11 cellular contexts compared by ENCODE assay signal in genomic region chr3:138442433-138442832, GRCh38. TPM values are rescaled to one million over a fixed set of nuclear protein-coding genes. Genes with fewer than 3 reads are reported as not detected.
DNase-seq lines count a peak whose midpoint lies in the region; ATAC-seq and TF ChIP-seq lines count a peak whose summit lies in the region.
"Had no signal": no experiment of that assay in that cellular context is flagged by ENCODE, and none has a peak within 500 bp of the region (broad histone marks: within the 10 kb centered on the region; RNA-seq: fewer than 3 reads in every experiment).

No MANE protein-coding gene starts in this region.

- intact Hi-C loops in CD4-positive, alpha-beta T cell (cut with DNase I, micrococcal nuclease), result no loop called here

- H3K4me1 Mint-ChIP-seq in CD4-positive, alpha-beta T cell (ENCODE audit: low read depth), result no peaks in the 10 kb centered on the region

- ATAC-seq in CD4-positive, alpha-beta T cell (ENCODE audit: poor library complexity), result no peak
- ATAC-seq in HG02884 (IDR thresholded peaks at IDR 0.05; ENCODE audit: unreplicated experiment), result no peak

- no peak overlapping the region for H3K4me3 Mint-ChIP-seq in CD4-positive, alpha-beta T cell

- H3K27ac Mint-ChIP-seq in CD4-positive, alpha-beta T cell, result no peak overlapping the region

- H3K9me3 ChIP-seq in CD4-positive, alpha-beta T cell (ENCODE audit: control insufficient read depth, low read length), result no peaks in the 10 kb centered on the region

- H3K36me3 ChIP-seq in brain microvascular endothelial cell (replicated peaks), result no peaks in the 10 kb centered on the region

- no peak overlapping the region for H3K4me3 ChIP-seq in brain microvascular endothelial cell (ENCODE audit: low read depth, low read length)
- H3K4me3 ChIP-seq: skin epidermis had no signal

- H3K27me3 ChIP-seq in brain microvascular endothelial cell (replicated peaks), result no peaks in the 10 kb centered on the region
- no peaks in the 10 kb centered on the region for H3K27me3 ChIP-seq in CD4-positive, alpha-beta T cell (ENCODE audit: control insufficient read depth, insufficient read depth, low read length)

- POLR2A ChIA-PET in CD4-positive, alpha-beta T cell (lab: Charles Lee), result no interaction called here

- H3K9me3 Mint-ChIP-seq in CD4-positive, alpha-beta T cell, result no peaks in the 10 kb centered on the region

- no peaks in the 10 kb centered on the region for H3K36me3 Mint-ChIP-seq in CD4-positive, alpha-beta T cell (ENCODE audit: low read depth)

- in situ Hi-C loops in brain microvascular endothelial cell (cut with HindIII; ENCODE audit: low pct_ligation_motif_present, low sequenced_read_pairs), result no loop called here

- DNase-seq in Daoy (ENCODE audit: low read depth) (peak; percentile 84), M059J (ENCODE audit: low read depth) (peak; percentile 90), brain microvascular endothelial cell (peak; percentile 84), mucosa of gallbladder (ENCODE audit: low spot score) (peak; percentile 34), NCI-H146 treated with DMSO at 0.1 percent for 48 hours (lab: John Stamatoyannopoulos, UW; ENCODE audit: unreplicated experiment) (no peak), NCI-H187 treated with DMSO at 0.1 percent for 48 hours (lab: John Stamatoyannopoulos, UW) (no peak)
- DNase-seq in CD4-positive, alpha-beta T cell, result no peak
- DNase-seq: amygdala, mammary epithelial cell had no signal

- no peak overlapping the region for H3K27ac ChIP-seq in brain microvascular endothelial cell
- H3K27ac ChIP-seq in CD4-positive, alpha-beta T cell (ENCODE audit: low read depth, low read length), result no peak overlapping the region
- H3K27ac ChIP-seq: skin epidermis had no signal

- CTCF ChIA-PET in CD4-positive, alpha-beta T cell (lab: Charles Lee), result no interaction called here

- H3K27me3 Mint-ChIP-seq in CD4-positive, alpha-beta T cell, result peaks cover 23% of the 10 kb centered on the region

- TF ChIP-seq CTCF in brain microvascular endothelial cell (IDR thresholded peaks at IDR 0.05; ENCODE audit: low read depth, low read length, missing control alignments), result no peak
- TF ChIP-seq CTCF in CD4-positive, alpha-beta T cell (IDR thresholded peaks at IDR 0.05), result no peak

RNA-seq across cellular contexts. Expression of gene ESYT3, which starts 8.0 kb away (rescaled TPM):
- 0.34 and 0.68 TPM in 2 replicates for total RNA-seq in Daoy (2014; rRNA removed; shearing (Covaris generic))
- total RNA-seq in M059J (2014; rRNA removed; shearing (Covaris generic)), result 0.15 and 0.52 TPM in 2 replicates
- 5.1 TPM for total RNA-seq in mucosa of gallbladder
- total RNA-seq in CD4-positive, alpha-beta T cell, result under 1 TPM in 1 of 2 experiments, not detected in 1; 0.22 TPM

Comparison
In these comparisons a context has a peak if more than half of its experiments do, and no peak if none do; other contexts are left out.
1. DNase-seq: peak in Daoy (single experiment), M059J (single experiment), brain microvascular endothelial cell (single experiment) and mucosa of gallbladder (single experiment); none in CD4-positive, alpha-beta T cell (0 of 10), NCI-H146 treated with DMSO at 0.1 percent for 48 hours (single experiment) and NCI-H187 treated with DMSO at 0.1 percent for 48 hours (single experiment).